Comparison of ENCODE assay signal across 17 cellular contexts in the genomic region with DNA sequence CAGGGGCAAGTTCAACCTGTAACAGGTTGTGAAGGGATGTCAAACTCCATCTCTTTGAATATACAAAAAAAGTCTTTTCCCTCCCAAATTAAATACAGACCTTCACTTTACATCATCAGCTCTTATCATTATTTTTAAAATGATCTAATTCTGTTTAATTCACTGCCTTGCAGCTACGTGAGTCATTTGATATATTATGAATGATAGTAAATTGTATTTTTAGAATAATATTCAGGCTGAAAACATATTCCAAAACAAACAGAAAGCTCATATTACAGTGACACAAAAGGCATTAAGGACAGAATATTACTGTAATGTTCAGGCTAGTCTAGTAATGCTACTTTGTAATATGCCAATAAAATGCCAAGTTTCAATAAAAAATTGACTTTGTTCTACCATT. TPM values are rescaled to one million over a fixed set of nuclear protein-coding genes. Genes with fewer than 3 reads are reported as not detected.
DNase-seq lines count a peak whose midpoint lies in the region; ATAC-seq and TF ChIP-seq lines count a peak whose summit lies in the region.
"Had no signal": no experiment of that assay in that cellular context is flagged by ENCODE, and none has a peak within 500 bp of the region (broad histone marks: within the 10 kb centered on the region; RNA-seq: fewer than 3 reads in every experiment).

No MANE protein-coding gene starts in this region.

- H3K4me3 ChIP-seq in osteoblast (ENCODE audit: insufficient read depth, low read length) (no peak overlapping the region), ovary (no peak overlapping the region), neural progenitor cell (no peak overlapping the region), psoas muscle (no peak overlapping the region)
- H3K4me3 ChIP-seq: Peyer's patch had no signal

- TF ChIP-seq CTCF in osteoblast (IDR thresholded peaks at IDR 0.05; ENCODE audit: extremely low read depth, low read depth, low read length), result no peak
- no peak for TF ChIP-seq CTCF in ovary (IDR thresholded peaks at IDR 0.05)
- no peak for TF ChIP-seq CTCF in neural progenitor cell (IDR thresholded peaks at IDR 0.05)
- no peak for TF ChIP-seq CTCF in psoas muscle (IDR thresholded peaks at IDR 0.05)

- no peak for TF ChIP-seq POLR2A in ovary (IDR thresholded peaks at IDR 0.05)

- 2 to 8% (median 7%) methylated on average over 1 of the region's 1 CpG for WGBS in ovary, 3 donors
- 15 to 27% (median 26%) methylated on average over 1 of the region's 1 CpG for WGBS in psoas muscle, 3 donors

- H3K27ac ChIP-seq in osteoblast (ENCODE audit: low read depth, low read length) (peak overlapping the region; percentile 69), ovary (no peak overlapping the region), neural progenitor cell (no peak overlapping the region), psoas muscle (no peak overlapping the region)
- H3K27ac ChIP-seq: Peyer's patch had no signal

- peaks cover 24% of the 10 kb centered on the region for H3K36me3 Mint-ChIP-seq in neural progenitor cell
- H3K36me3 Mint-ChIP-seq: CD4-positive, CD25-positive, alpha-beta regulatory T cell had no signal

- H3K27me3 ChIP-seq in osteoblast (ENCODE audit: insufficient read depth, low read length) (no peaks in the 10 kb centered on the region), ovary (no peaks in the 10 kb centered on the region), neural progenitor cell (no peaks in the 10 kb centered on the region), psoas muscle (ENCODE audit: insufficient read depth in 3 of 3, low read length in 2 of 3) (no peaks in the 10 kb centered on the region)
- H3K27me3 ChIP-seq: Peyer's patch had no signal

- no peak overlapping the region for H2AFZ ChIP-seq in osteoblast (ENCODE audit: low read length)
- no peak overlapping the region for H2AFZ ChIP-seq in neural progenitor cell (replicated peaks)

- TF ChIP-seq EP300 in ovary (IDR thresholded peaks at IDR 0.05), result no peak

- intact Hi-C loops in ovary (cut with DNase I) (no loop called here), psoas muscle (cut with DNase I) (no loop called here)

- peaks cover 2% of the 10 kb centered on the region for H3K4me1 Mint-ChIP-seq in neural progenitor cell

- H3K4me2 ChIP-seq in osteoblast (ENCODE audit: insufficient read depth, low read length), result peak overlapping the region; percentile 28
- H3K4me2 ChIP-seq in neural progenitor cell, result no peak overlapping the region

- H3K27me3 Mint-ChIP-seq in neural progenitor cell (ENCODE audit: insufficient read depth, low read depth), result no peaks in the 10 kb centered on the region

- H3K27ac Mint-ChIP-seq in neural progenitor cell, result no peak overlapping the region
- H3K27ac Mint-ChIP-seq: CD4-positive, CD25-positive, alpha-beta regulatory T cell had no signal

- ATAC-seq in SK-N-SH treated with all-trans-retinoic acid at 6 μM for 48 hours (peak; percentile 81), psoas muscle (no peak)

- peak; percentile 21 for DNase-seq in EL
- DNase-seq in fibroblast of gingiva (ENCODE audit: low read depth), result peak; percentile 21
- DNase-seq in osteoblast (ENCODE audit: insufficient read length, low spot score, missing footprints), result peak; percentile 84
- DNase-seq in ovary, result no peak
- no peak for DNase-seq in NCI-H2107 treated with DMSO at 0.1 percent for 48 hours (lab: John Stamatoyannopoulos, UW; ENCODE audit: unreplicated experiment)
- no peak for DNase-seq in neural progenitor cell (ENCODE audit: low spot score)
- no peak for DNase-seq in psoas muscle
- DNase-seq: CD4-positive, CD25-positive, alpha-beta regulatory T cell; DND-41; Karpas-422; NCI-H1105 treated with DMSO at 0.1 percent for 48 hours; NCI-H1930; NCI-H2171 treated with DMSO at 0.1 percent for 48 hours; NCI-H510A; Peyer's patch; SHP77 treated with DMSO at 0.1 percent for 48 hours had no signal

- H3K9me3 Mint-ChIP-seq in neural progenitor cell, result no peaks in the 10 kb centered on the region

- H3K4me3 Mint-ChIP-seq in neural progenitor cell, result no peak overlapping the region
- H3K4me3 Mint-ChIP-seq: CD4-positive, CD25-positive, alpha-beta regulatory T cell had no signal

- peaks cover 40% of the 10 kb centered on the region for H3K79me2 ChIP-seq in osteoblast (ENCODE audit: insufficient read depth, low read length)
- H3K79me2 ChIP-seq in neural progenitor cell (ENCODE audit: low read depth), result peaks cover 72% of the 10 kb centered on the region

- H3K4me1 ChIP-seq in osteoblast (ENCODE audit: insufficient read depth, low read length) (peaks cover 25% of the 10 kb centered on the region), ovary (ENCODE audit: insufficient read depth) (peaks cover 7% of the 10 kb centered on the region), neural progenitor cell (no peaks in the 10 kb centered on the region), psoas muscle (no peaks in the 10 kb centered on the region)
- H3K4me1 ChIP-seq: Peyer's patch had no signal

- H3K36me3 ChIP-seq in osteoblast (ENCODE audit: insufficient read depth, low read length) (peaks cover 2% of the 10 kb centered on the region), ovary (no peaks in the 10 kb centered on the region), neural progenitor cell (peaks cover 9% of the 10 kb centered on the region), psoas muscle (ENCODE audit: insufficient read depth in 1 of 2, low read depth in 1 of 2) (no peaks in the 10 kb centered on the region)
- H3K36me3 ChIP-seq: Peyer's patch had no signal

- no peak overlapping the region for H3K9ac ChIP-seq in neural progenitor cell

- H3K9me3 ChIP-seq in osteoblast (ENCODE audit: low read depth, low read length) (no peaks in the 10 kb centered on the region), ovary (no peaks in the 10 kb centered on the region), neural progenitor cell (ENCODE audit: low read depth) (no peaks in the 10 kb centered on the region), psoas muscle (no peaks in the 10 kb centered on the region)
- H3K9me3 ChIP-seq: Peyer's patch had no signal

- peaks cover 8% of the 10 kb centered on the region for H4K20me1 ChIP-seq in osteoblast (ENCODE audit: insufficient read depth, low read length)
- H4K20me1 ChIP-seq in neural progenitor cell (ENCODE audit: low read depth), result peaks cover 46% of the 10 kb centered on the region

- no peaks in the 10 kb centered on the region for H3F3A ChIP-seq in neural progenitor cell (ENCODE audit: low read depth)

TF ChIP-seq in SK-N-SH treated with all-trans-retinoic acid at 6 μM for 48 hours, 23 proteins besides CTCF, POLR2A, EP300 and RAD21:
- TF ChIP-seq ISL1 (CRISPR knock-in tag; IDR thresholded peaks at IDR 0.05) (peak; percentile 87), TCF4 (CRISPR knock-in tag; IDR thresholded peaks at IDR 0.05; ENCODE audit: borderline replicate concordance) (peak; percentile 46), TOX (CRISPR knock-in tag; IDR thresholded peaks at IDR 0.05; ENCODE audit: borderline replicate concordance) (peak; percentile 70; the same call in 1 of the 2 replicates), OSR1 (CRISPR knock-in tag; IDR thresholded peaks at IDR 0.05) (no peak), SNAI2 (CRISPR knock-in tag; IDR thresholded peaks at IDR 0.05) (no peak)
- TF ChIP-seq, protein P1, sequence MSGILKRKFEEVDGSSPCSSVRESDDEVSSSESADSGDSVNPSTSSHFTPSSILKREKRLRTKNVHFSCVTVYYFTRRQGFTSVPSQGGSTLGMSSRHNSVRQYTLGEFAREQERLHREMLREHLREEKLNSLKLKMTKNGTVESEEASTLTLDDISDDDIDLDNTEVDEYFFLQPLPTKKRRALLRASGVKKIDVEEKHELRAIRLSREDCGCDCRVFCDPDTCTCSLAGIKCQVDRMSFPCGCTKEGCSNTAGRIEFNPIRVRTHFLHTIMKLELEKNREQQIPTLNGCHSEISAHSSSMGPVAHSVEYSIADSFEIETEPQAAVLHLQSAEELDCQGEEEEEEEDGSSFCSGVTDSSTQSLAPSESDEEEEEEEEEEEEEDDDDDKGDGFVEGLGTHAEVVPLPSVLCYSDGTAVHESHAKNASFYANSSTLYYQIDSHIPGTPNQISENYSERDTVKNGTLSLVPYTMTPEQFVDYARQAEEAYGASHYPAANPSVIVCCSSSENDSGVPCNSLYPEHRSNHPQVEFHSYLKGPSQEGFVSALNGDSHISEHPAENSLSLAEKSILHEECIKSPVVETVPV (CRISPR knock-in tag; IDR thresholded peaks at IDR 0.05), result 0 out of 2 replicates have a peak, but pooled peaks have one; percentile 27
- TF ChIP-seq, protein P2, sequence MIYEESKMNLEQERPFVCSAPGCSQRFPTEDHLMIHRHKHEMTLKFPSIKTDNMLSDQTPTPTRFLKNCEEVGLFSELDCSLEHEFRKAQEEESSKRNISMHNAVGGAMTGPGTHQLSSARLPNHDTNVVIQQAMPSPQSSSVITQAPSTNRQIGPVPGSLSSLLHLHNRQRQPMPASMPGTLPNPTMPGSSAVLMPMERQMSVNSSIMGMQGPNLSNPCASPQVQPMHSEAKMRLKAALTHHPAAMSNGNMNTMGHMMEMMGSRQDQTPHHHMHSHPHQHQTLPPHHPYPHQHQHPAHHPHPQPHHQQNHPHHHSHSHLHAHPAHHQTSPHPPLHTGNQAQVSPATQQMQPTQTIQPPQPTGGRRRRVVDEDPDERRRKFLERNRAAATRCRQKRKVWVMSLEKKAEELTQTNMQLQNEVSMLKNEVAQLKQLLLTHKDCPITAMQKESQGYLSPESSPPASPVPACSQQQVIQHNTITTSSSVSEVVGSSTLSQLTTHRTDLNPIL (CRISPR knock-in tag; IDR thresholded peaks at IDR 0.05; ENCODE audit: low read depth), result peak; percentile 77; the same call in 1 of the 2 replicates
- TF ChIP-seq, protein P3, sequence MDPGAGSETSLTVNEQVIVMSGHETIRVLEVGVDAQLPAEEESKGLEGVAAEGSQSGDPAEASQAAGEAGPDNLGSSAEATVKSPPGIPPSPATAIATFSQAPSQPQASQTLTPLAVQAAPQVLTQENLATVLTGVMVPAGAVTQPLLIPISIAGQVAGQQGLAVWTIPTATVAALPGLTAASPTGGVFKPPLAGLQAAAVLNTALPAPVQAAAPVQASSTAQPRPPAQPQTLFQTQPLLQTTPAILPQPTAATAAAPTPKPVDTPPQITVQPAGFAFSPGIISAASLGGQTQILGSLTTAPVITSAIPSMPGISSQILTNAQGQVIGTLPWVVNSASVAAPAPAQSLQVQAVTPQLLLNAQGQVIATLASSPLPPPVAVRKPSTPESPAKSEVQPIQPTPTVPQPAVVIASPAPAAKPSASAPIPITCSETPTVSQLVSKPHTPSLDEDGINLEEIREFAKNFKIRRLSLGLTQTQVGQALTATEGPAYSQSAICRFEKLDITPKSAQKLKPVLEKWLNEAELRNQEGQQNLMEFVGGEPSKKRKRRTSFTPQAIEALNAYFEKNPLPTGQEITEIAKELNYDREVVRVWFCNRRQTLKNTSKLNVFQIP (CRISPR knock-in tag; IDR thresholded peaks at IDR 0.05; ENCODE audit: borderline replicate concordance, low read depth), result no peak

RNA-seq across cellular contexts. Expression of a gene that starts 53.3 kb away (rescaled TPM):
- total RNA-seq in osteoblast, result 239 and 273 TPM in 2 replicates
- total RNA-seq in ovary, result 100 to 1,000 TPM in 1 of 7 donors, 10 to 100 TPM in 6; 14.9 to 106 (median 36.2) TPM
- polyA plus RNA-seq in ovary, result 10 to 100 TPM; 12.0 to 18.3 TPM
- 246 and 287 TPM in 2 replicates for total RNA-seq in neural progenitor cell (ENCODE audit: low replicate concordance)
- 1 to 10 TPM; 2.7 to 3.8 (median 3.3) TPM for total RNA-seq in psoas muscle
- polyA plus RNA-seq in psoas muscle, result 1 to 10 TPM in 1 of 3 donors, under 1 TPM in 2; 0.30 to 1.2 (median 0.32) TPM

Comparison
In these comparisons a context has a peak if more than half of its experiments do, and no peak if none do; other contexts are left out.
1. DNase-seq: peak in EL (single experiment), fibroblast of gingiva (single experiment) and osteoblast (single experiment); none in ovary (0 of 5), NCI-H2107 treated with DMSO at 0.1 percent for 48 hours (single experiment), neural progenitor cell (single experiment) and psoas muscle (0 of 2).